ENCODE assay signal across 27 cellular contexts in the genomic region with DNA sequence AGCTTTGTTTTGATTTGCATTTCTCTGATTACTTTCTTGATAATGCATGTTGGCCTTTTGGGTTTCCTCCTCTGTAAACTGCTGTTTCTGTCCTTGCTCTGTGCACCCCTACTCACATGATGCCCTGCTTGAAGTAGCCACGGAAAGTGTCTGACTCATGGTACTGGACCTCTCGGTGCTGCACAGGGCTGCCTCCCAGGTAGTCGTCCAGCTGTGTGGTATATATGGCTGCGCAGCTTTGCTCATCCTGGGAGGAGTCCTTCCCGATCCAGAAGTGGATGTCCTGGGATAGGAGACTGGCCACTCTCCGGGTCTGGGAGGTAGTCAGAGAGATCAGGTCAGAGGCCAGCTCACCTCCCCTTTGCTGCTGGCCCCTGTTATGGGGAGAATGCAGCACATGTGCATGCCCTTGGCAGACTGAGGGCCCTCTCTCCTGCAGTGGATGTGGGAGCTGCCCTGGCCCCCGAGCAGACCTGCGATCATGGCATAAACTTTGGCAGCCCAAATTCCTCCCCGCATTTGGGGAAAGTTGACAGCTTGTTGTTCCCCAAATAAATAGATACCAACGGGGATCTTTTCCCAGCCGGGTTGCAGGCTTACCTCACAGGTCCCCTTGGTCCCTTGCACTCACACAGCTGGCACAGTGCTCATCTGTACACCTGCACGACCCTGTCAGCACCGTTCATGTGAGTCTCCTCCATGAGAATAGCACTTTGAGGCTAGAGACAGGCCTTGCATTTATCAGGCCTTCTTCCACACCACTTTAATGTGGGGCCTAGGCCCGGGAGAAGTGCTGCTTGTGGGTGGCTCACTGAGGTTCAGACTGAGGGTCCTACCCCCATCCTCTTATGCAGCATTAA. TPM values are rescaled to one million over a fixed set of nuclear protein-coding genes. Genes with fewer than 3 reads are reported as not detected.
A peak's percentile ranks its signal among the peaks of the same experiment; 100 is the strongest.
DNase-seq lines count a peak whose midpoint lies in the region; ATAC-seq and TF ChIP-seq lines count a peak whose summit lies in the region.
"Had no signal": no experiment of that assay in that cellular context is flagged by ENCODE, and none has a peak within 500 bp of the region (broad histone marks: within the 10 kb centered on the region; RNA-seq: fewer than 3 reads in every experiment).

No MANE protein-coding gene starts in this region.

- TF ChIP-seq RAD21 in IMR-90 (IDR thresholded peaks at IDR 0.05; ENCODE audit: low read length), result no peak

- H3K27ac ChIP-seq in IMR-90 (ENCODE audit: insufficient read depth, low read length), result no peak overlapping the region
- H3K27ac ChIP-seq: colonic mucosa, right atrium auricular region, SJSA1 had no signal

- CTCF ChIA-PET in IMR-90 (lab: Yijun Ruan, JAX), result interaction anchor here (1.6 kb wide), 1 partner anchor 84 kb away, joined by 4 read pairs; no protein-coding TSS in a partner anchor
- CTCF ChIA-PET in activated CD8-positive, alpha-beta T cell treated with anti-CD3 and anti-CD28 coated beads for 36 hours (lab: Charles Lee), result interaction anchor here (0.9 to 3.7 kb wide), 2 partner anchors 11 to 92 kb away, joined by 3 to 23 read pairs; no protein-coding TSS in a partner anchor

- no peak for TF ChIP-seq CTCF in IMR-90 (conservative IDR thresholded peaks at IDR 0.05; ENCODE audit: low read depth, low read length)
- no peak for TF ChIP-seq CTCF in activated CD8-positive, alpha-beta T cell treated with anti-CD3 and anti-CD28 coated beads for 36 hours (IDR thresholded peaks at IDR 0.05)
- TF ChIP-seq CTCF in foreskin fibroblast (IDR thresholded peaks at IDR 0.05; ENCODE audit: low read depth, low read length), result no peak

- H3K4me3 ChIP-seq in IMR-90 (ENCODE audit: insufficient read depth, low read depth, low read length) (no peak overlapping the region), foreskin fibroblast (ENCODE audit: low read depth in 1 of 2, low read length in 2 of 2) (no peak overlapping the region)
- H3K4me3 ChIP-seq: colonic mucosa, MG63, right atrium auricular region, SJSA1 had no signal

- H2BK15ac ChIP-seq in IMR-90 (ENCODE audit: low read depth, low read length), result no peak overlapping the region

- H3K4me1 Mint-ChIP-seq in activated CD8-positive, alpha-beta T cell treated with anti-CD3 and anti-CD28 coated beads for 36 hours (ENCODE audit: low read depth), result no peaks in the 10 kb centered on the region
- H3K4me1 Mint-ChIP-seq: activated naive CD4-positive, alpha-beta T cell treated with anti-CD3 and anti-CD28 coated beads, Interleukin-2, amount 10 ng/mL, durations not matched to agents 7 days and 5 days; mesothelial cell of epicardium had no signal

- no peak overlapping the region for H4K8ac ChIP-seq in IMR-90 (ENCODE audit: low read depth in 2 of 2, low read length in 2 of 2)

- H2BK120ac ChIP-seq in IMR-90 (ENCODE audit: low read depth, low read length), result no peak overlapping the region

- H2AK9ac ChIP-seq in IMR-90 (replicated peaks; ENCODE audit: low read depth, low read length, poor library complexity), result no peak overlapping the region

- H4K91ac ChIP-seq in IMR-90 (ENCODE audit: insufficient read depth, low read depth, low read length), result no peak overlapping the region; the same call in 1 of the 2 replicates

- no peak overlapping the region for H3K14ac ChIP-seq in IMR-90 (replicated peaks; ENCODE audit: low read depth, low read length)

- H3K79me1 ChIP-seq in IMR-90 (ENCODE audit: low read depth in 1 of 2, low read length in 2 of 2), result no peaks in the 10 kb centered on the region

- no peaks in the 10 kb centered on the region for H3K27me3 ChIP-seq in IMR-90 (ENCODE audit: control insufficient read depth, insufficient read depth, low read length)
- H3K27me3 ChIP-seq: colonic mucosa, MG63, right atrium auricular region, SJSA1 had no signal

- intact Hi-C loops in IMR-90 (cut with micrococcal nuclease), result no loop called here
- intact Hi-C loops in activated CD8-positive, alpha-beta T cell treated with anti-CD3 and anti-CD28 coated beads for 36 hours (cut with micrococcal nuclease), result no loop called here

- H3K9me3 Mint-ChIP-seq in activated CD8-positive, alpha-beta T cell treated with anti-CD3 and anti-CD28 coated beads for 36 hours, result no peaks in the 10 kb centered on the region
- H3K9me3 Mint-ChIP-seq: activated naive CD4-positive, alpha-beta T cell treated with anti-CD3 and anti-CD28 coated beads, Interleukin-2, amount 10 ng/mL, durations not matched to agents 7 days and 5 days; mesothelial cell of epicardium; natural killer cell; type B pancreatic cell; WTC11 had no signal

- H3K36me3 ChIP-seq in IMR-90 (ENCODE audit: control insufficient read depth, insufficient read depth, low read length), result peaks cover 31% of the 10 kb centered on the region
- H3K36me3 ChIP-seq: colonic mucosa had no signal

- TF ChIP-seq POLR2A in IMR-90 (IDR thresholded peaks at IDR 0.05; ENCODE audit: low read depth, low read length), result no peak

- BruUV-seq in IMR-90 (replicated peaks; lab: Mats Ljungman, UMichigan), result no TSS peak

- peak overlapping the region; percentile 52 for H2AFZ ChIP-seq in IMR-90 (replicated peaks; ENCODE audit: low read length, poor library complexity)

- no peaks in the 10 kb centered on the region for H3K9me3 ChIP-seq in IMR-90 (ENCODE audit: control insufficient read depth, insufficient read depth, low read length)
- H3K9me3 ChIP-seq: colonic mucosa, MG63, right atrium auricular region had no signal

- H2AK5ac ChIP-seq in IMR-90 (ENCODE audit: low read depth, low read length), result no peak overlapping the region

- no peak overlapping the region for H2BK20ac ChIP-seq in IMR-90 (ENCODE audit: low read depth, low read length)

- H2BK5ac ChIP-seq in IMR-90 (ENCODE audit: low read depth, low read length, poor library complexity, severe bottlenecking), result no peak overlapping the region

- H4K5ac ChIP-seq in IMR-90 (ENCODE audit: low read depth, low read length), result no peak overlapping the region

- H3K23ac ChIP-seq in IMR-90 (ENCODE audit: low read depth, low read length), result no peak overlapping the region

- no peak overlapping the region for H3K4me3 Mint-ChIP-seq in activated CD8-positive, alpha-beta T cell treated with anti-CD3 and anti-CD28 coated beads for 36 hours
- H3K4me3 Mint-ChIP-seq: activated naive CD4-positive, alpha-beta T cell treated with anti-CD3 and anti-CD28 coated beads, Interleukin-2, amount 10 ng/mL, durations not matched to agents 7 days and 5 days; mesothelial cell of epicardium; natural killer cell; type B pancreatic cell; WTC11 had no signal

- no peaks in the 10 kb centered on the region; the same call in 1 of the 2 replicates for H4K20me1 ChIP-seq in IMR-90 (ENCODE audit: insufficient read depth, low read length)

- H3K36me3 Mint-ChIP-seq in activated CD8-positive, alpha-beta T cell treated with anti-CD3 and anti-CD28 coated beads for 36 hours (ENCODE audit: low read depth), result no peaks in the 10 kb centered on the region
- H3K36me3 Mint-ChIP-seq: natural killer cell, type B pancreatic cell, WTC11 had no signal

- peak; percentile 10; the same call in 1 of the 2 replicates for ATAC-seq in IMR-90 (ENCODE audit: low read depth)
- no peak for ATAC-seq in activated CD8-positive, alpha-beta T cell treated with anti-CD3 and anti-CD28 coated beads for 36 hours
- ATAC-seq: natural killer cell, WTC11 had no signal

- dilution Hi-C loops in IMR-90 (cut with HindIII; ENCODE audit: low sequenced_read_pairs, unreplicated experiment), result no loop called here

- H3K27me3 Mint-ChIP-seq in activated CD8-positive, alpha-beta T cell treated with anti-CD3 and anti-CD28 coated beads for 36 hours, result no peaks in the 10 kb centered on the region
- H3K27me3 Mint-ChIP-seq: activated naive CD4-positive, alpha-beta T cell treated with anti-CD3 and anti-CD28 coated beads, Interleukin-2, amount 10 ng/mL, durations not matched to agents 7 days and 5 days; type B pancreatic cell had no signal

- no peak overlapping the region for H3K56ac ChIP-seq in IMR-90 (ENCODE audit: extremely low read depth, insufficient read depth, low read length)

- peak; percentile 65 for DNase-seq in A172 (ENCODE audit: low spot score)
- no peak for DNase-seq in IMR-90
- DNase-seq in glomerular visceral epithelial cell (ENCODE audit: extremely low spot score), result peak; percentile 32
- DNase-seq in ureter (ENCODE audit: low spot score), result no peak
- DNase-seq in activated CD8-positive, alpha-beta T cell treated with anti-CD3 and anti-CD28 coated beads for 36 hours, result no peak
- DNase-seq in foreskin fibroblast, result no peak
- DNase-seq: ACHN; activated CD4-positive, alpha-beta T cell treated with anti-CD3 and anti-CD28 coated beads, Interleukin-2, amount 50 U/mL, for 1 hour; activated naive CD4-positive, alpha-beta T cell treated with anti-CD3 and anti-CD28 coated beads, Interleukin-2, amount 10 ng/mL, durations not matched to agents 7 days and 5 days; amygdala; colonic mucosa; DMS79; effector memory CD4-positive, alpha-beta T cell; GF-D8; HCEC 1CT; KBM-7; MG63; natural killer cell; NCI-H1105 treated with DMSO at 0.1 percent for 48 hours; NCI-H2227 treated with DMSO at 0.1 percent for 48 hours; stimulated activated CD4-positive, alpha-beta T cell treated with anti-CD3 and anti-CD28 coated beads, Interleukin-2, amount 100 ng/mL, for 48 hours had no signal

- no peak overlapping the region for H3K9ac ChIP-seq in IMR-90 (ENCODE audit: low read depth, low read length)

- in situ Hi-C loops in IMR-90 (cut with MboI; ENCODE audit: low sequenced_read_pairs), result no loop called here

- POLR2A ChIA-PET in IMR-90 (lab: Charles Lee; ENCODE audit: unreplicated experiment), result interaction anchor here (0.5 kb wide), 1 partner anchor 8 kb away, joined by 3 read pairs; no protein-coding TSS in a partner anchor
- POLR2A ChIA-PET in activated CD8-positive, alpha-beta T cell treated with anti-CD3 and anti-CD28 coated beads for 36 hours (lab: Charles Lee), result interaction anchor here (1.5 kb wide), 1 partner anchor 11 kb away, joined by 4 read pairs; no protein-coding TSS in a partner anchor

- H3K27ac Mint-ChIP-seq in activated CD8-positive, alpha-beta T cell treated with anti-CD3 and anti-CD28 coated beads for 36 hours, result no peak overlapping the region
- H3K27ac Mint-ChIP-seq: activated naive CD4-positive, alpha-beta T cell treated with anti-CD3 and anti-CD28 coated beads, Interleukin-2, amount 10 ng/mL, durations not matched to agents 7 days and 5 days; mesothelial cell of epicardium; natural killer cell; type B pancreatic cell; WTC11 had no signal

- H3K4ac ChIP-seq in IMR-90 (ENCODE audit: low read depth, low read length), result no peak overlapping the region

- no peak overlapping the region for H3K18ac ChIP-seq in IMR-90 (ENCODE audit: low read depth, low read length)

- peaks cover 3% of the 10 kb centered on the region; the same call in 1 of the 2 replicates for H3K4me1 ChIP-seq in IMR-90 (ENCODE audit: control insufficient read depth, insufficient read depth, low read length)

- WGBS in IMR-90 (ENCODE audit: extremely low coverage in 2 of 2, insufficient read length in 1 of 2), 2 experiments, result 79% methylated on average over 2 of the region's 14 CpGs; no CpG with 5 or more reads in 1 of the 2 experiments

- H3K9me1 ChIP-seq in IMR-90 (ENCODE audit: insufficient read depth, low read length), result peaks cover 17% of the 10 kb centered on the region

- H3K4me2 ChIP-seq in IMR-90 (ENCODE audit: low read depth, low read length), result no peak overlapping the region

RNA-seq across cellular contexts. Expression of a gene that starts 5.2 kb away (rescaled TPM):
- 0.41 and 0.98 TPM in 2 replicates for total RNA-seq in A172 (2014; rRNA removed; shearing (Covaris generic))
- 1.1 and 1.3 TPM in 2 replicates for total RNA-seq in IMR-90 (2012; rRNA removed)
- 2.1 and 2.5 TPM in 2 replicates for polyA plus RNA-seq in IMR-90 (2012; rRNA removed)
- 0.37 and 0.42 TPM in 2 replicates for polyA plus RNA-seq in IMR-90 (2012; cell fraction: cytosol; rRNA removed)
- polyA plus RNA-seq in IMR-90 (2012; cell fraction: nucleus; rRNA removed; ENCODE audit: low replicate concordance), result 8.3 and 25.0 TPM in 2 replicates
- 5.2 TPM for total RNA-seq in ureter
- under 1 TPM; 0.34 to 0.49 TPM for total RNA-seq in activated CD8-positive, alpha-beta T cell treated with anti-CD3 and anti-CD28 coated beads for 36 hours
- total RNA-seq: epithelial cell of proximal tubule had no signal

RNA-seq across cellular contexts. Expression of a gene that starts 30.8 kb away (rescaled TPM):
- 51.0 and 54.8 TPM in 2 replicates for total RNA-seq in A172 (2014; rRNA removed; shearing (Covaris generic))
- total RNA-seq in IMR-90 (2012; rRNA removed) (10.8 and 11.5 TPM in 2 replicates), ureter (32.9 TPM)
- polyA plus RNA-seq in IMR-90 (2012; rRNA removed), result 14.0 and 16.3 TPM in 2 replicates
- polyA plus RNA-seq in IMR-90 (2012; cell fraction: cytosol; rRNA removed), result 14.2 and 27.2 TPM in 2 replicates
- polyA plus RNA-seq in IMR-90 (2012; cell fraction: nucleus; rRNA removed; ENCODE audit: low replicate concordance), result 9.2 and 13.7 TPM in 2 replicates
- total RNA-seq in activated CD8-positive, alpha-beta T cell treated with anti-CD3 and anti-CD28 coated beads for 36 hours, result 10 to 100 TPM; 46.3 to 47.3 TPM

RNA-seq across cellular contexts. Expression of a gene that starts 33.2 kb away (rescaled TPM):
- 26.9 and 27.5 TPM in 2 replicates for total RNA-seq in A172 (2014; rRNA removed; shearing (Covaris generic))
- total RNA-seq in IMR-90 (2012; rRNA removed) (79.4 and 114 TPM in 2 replicates), ureter (130 TPM)
- 150 and 156 TPM in 2 replicates for polyA plus RNA-seq in IMR-90 (2012; rRNA removed)
- polyA plus RNA-seq in IMR-90 (2012; cell fraction: cytosol; rRNA removed), result 134 and 187 TPM in 2 replicates
- 152 and 213 TPM in 2 replicates for polyA plus RNA-seq in IMR-90 (2012; cell fraction: nucleus; rRNA removed; ENCODE audit: low replicate concordance)
- total RNA-seq in activated CD8-positive, alpha-beta T cell treated with anti-CD3 and anti-CD28 coated beads for 36 hours, result 10 to 100 TPM; 67.1 to 67.2 TPM

RNA-seq across cellular contexts. Expression of a gene that starts 40.9 kb away (rescaled TPM):
- 3.3 and 7.8 TPM in 2 replicates for total RNA-seq in A172 (2014; rRNA removed; shearing (Covaris generic))
- total RNA-seq in IMR-90 (2012; rRNA removed) (3.2 and 3.6 TPM in 2 replicates), ureter (9.8 TPM)
- 7.6 and 8.1 TPM in 2 replicates for polyA plus RNA-seq in IMR-90 (2012; rRNA removed)
- 4.2 and 6.9 TPM in 2 replicates for polyA plus RNA-seq in IMR-90 (2012; cell fraction: cytosol; rRNA removed)
- polyA plus RNA-seq in IMR-90 (2012; cell fraction: nucleus; rRNA removed; ENCODE audit: low replicate concordance), result 6.0 and 8.9 TPM in 2 replicates
- total RNA-seq in activated CD8-positive, alpha-beta T cell treated with anti-CD3 and anti-CD28 coated beads for 36 hours, result 1 to 10 TPM; 4.0 to 4.3 TPM

RNA-seq across cellular contexts. Expression of a gene that starts 41.4 kb away (rescaled TPM):
- total RNA-seq in A172 (2014; rRNA removed; shearing (Covaris generic)), result 4.3 and 5.1 TPM in 2 replicates
- total RNA-seq in IMR-90 (2012; rRNA removed), result 10.8 and 12.4 TPM in 2 replicates
- polyA plus RNA-seq in IMR-90 (2012; rRNA removed), result 27.5 and 31.4 TPM in 2 replicates
- 10.0 and 20.0 TPM in 2 replicates for polyA plus RNA-seq in IMR-90 (2012; cell fraction: cytosol; rRNA removed)
- polyA plus RNA-seq in IMR-90 (2012; cell fraction: nucleus; rRNA removed; ENCODE audit: low replicate concordance), result 31.9 and 38.5 TPM in 2 replicates
- 50.1 TPM for total RNA-seq in ureter
- 10 to 100 TPM; 29.6 to 34.1 TPM for total RNA-seq in activated CD8-positive, alpha-beta T cell treated with anti-CD3 and anti-CD28 coated beads for 36 hours

Comparison
In these comparisons a context has a peak if more than half of its experiments do, and no peak if none do; other contexts are left out.
1. DNase-seq: peak in A172 (single experiment) and glomerular visceral epithelial cell (single experiment); none in IMR-90 (single experiment), ureter (single experiment), activated CD8-positive, alpha-beta T cell treated with anti-CD3 and anti-CD28 coated beads for 36 hours (single experiment) and foreskin fibroblast (0 of 2).